Comparison of ENCODE assay signal across 8 cellular contexts in genomic region chr5:139658928-139659667, GRCh38.
DNase-seq lines count a peak whose midpoint lies in the region; ATAC-seq lines count a peak whose summit lies in the region.

No MANE protein-coding gene starts in this region.

- peak; percentile 21 for ATAC-seq in stimulated activated naive CD8-positive, alpha-beta T cell treated with anti-CD3 and anti-CD28 coated beads, Interleukin-15, Interleukin-2, amounts not matched to agents 100 U/mL and 50 U/mL, for 24 hours
- no peak for ATAC-seq in GM19023 (IDR thresholded peaks at IDR 0.05; ENCODE audit: unreplicated experiment)

- peak overlapping the region; percentile 74 for H3K4me3 ChIP-seq in adipocyte (ENCODE audit: low read length)
- peak overlapping the region; percentile 4 for H3K4me3 ChIP-seq in iPS-15b (ENCODE audit: low read depth, low read length)

- H3K27me3 ChIP-seq in adipocyte (replicated peaks; ENCODE audit: control insufficient read depth, insufficient read depth, low read length) (no peaks in the 10 kb centered on the region), iPS-15b (ENCODE audit: control insufficient read depth, insufficient read depth, low read length) (no peaks in the 10 kb centered on the region)

- H3K4me1 ChIP-seq in adipocyte (ENCODE audit: control insufficient read depth, insufficient read depth, low read length): peaks cover 77% of the 10 kb centered on the region
- H3K4me1 ChIP-seq in iPS-15b (ENCODE audit: control insufficient read depth, insufficient read depth, low read length): peaks cover 32% of the 10 kb centered on the region

- peak overlapping the region; percentile 91 for H3K9ac ChIP-seq in adipocyte (ENCODE audit: low read length)
- H3K9ac ChIP-seq in iPS-15b (ENCODE audit: low read depth, low read length): peak overlapping the region; percentile 24

- DNase-seq in DMS53 (lab: John Stamatoyannopoulos, UW) (peak; percentile 54), DMS53 treated with DMSO at 0.1 percent for 48 hours (lab: John Stamatoyannopoulos, UW; ENCODE audit: unreplicated experiment) (no peak), adipocyte (ENCODE audit: low read depth) (peak; percentile 76), NCI-H1436 (lab: John Stamatoyannopoulos, UW) (no peak)
- DNase-seq in stimulated activated naive CD8-positive, alpha-beta T cell treated with anti-CD3 and anti-CD28 coated beads, Interleukin-15, Interleukin-2, amounts not matched to agents 100 U/mL and 50 U/mL, for 24 hours: no peak
- DNase-seq in stimulated activated CD4-positive, alpha-beta T cell treated with anti-CD3 and anti-CD28 coated beads, Interleukin-2, amount 100 ng/mL, for 48 hours: no peak

- no peaks in the 10 kb centered on the region for H3K9me3 ChIP-seq in adipocyte (ENCODE audit: control insufficient read depth, low read length)
- H3K9me3 ChIP-seq in iPS-15b (ENCODE audit: control insufficient read depth, insufficient read depth, low read length): no peaks in the 10 kb centered on the region

- H3K36me3 ChIP-seq in adipocyte (ENCODE audit: control insufficient read depth, insufficient read depth, low read length, severe bottlenecking) (no peaks in the 10 kb centered on the region), iPS-15b (ENCODE audit: control insufficient read depth, insufficient read depth, low read length) (no peaks in the 10 kb centered on the region)

Comparison
In these comparisons a context has a peak if more than half of its experiments do, and no peak if none do; other contexts are left out.
1. DNase-seq: peak in DMS53 (single experiment) and adipocyte (single experiment); none in DMS53 treated with DMSO at 0.1 percent for 48 hours (single experiment), stimulated activated naive CD8-positive, alpha-beta T cell treated with anti-CD3 and anti-CD28 coated beads, Interleukin-15, Interleukin-2, amounts not matched to agents 100 U/mL and 50 U/mL, for 24 hours (single experiment), stimulated activated CD4-positive, alpha-beta T cell treated with anti-CD3 and anti-CD28 coated beads, Interleukin-2, amount 100 ng/mL, for 48 hours (0 of 2) and NCI-H1436 (single experiment).